Comparison of ENCODE assay signal across 13 cellular contexts in the genomic region with DNA sequence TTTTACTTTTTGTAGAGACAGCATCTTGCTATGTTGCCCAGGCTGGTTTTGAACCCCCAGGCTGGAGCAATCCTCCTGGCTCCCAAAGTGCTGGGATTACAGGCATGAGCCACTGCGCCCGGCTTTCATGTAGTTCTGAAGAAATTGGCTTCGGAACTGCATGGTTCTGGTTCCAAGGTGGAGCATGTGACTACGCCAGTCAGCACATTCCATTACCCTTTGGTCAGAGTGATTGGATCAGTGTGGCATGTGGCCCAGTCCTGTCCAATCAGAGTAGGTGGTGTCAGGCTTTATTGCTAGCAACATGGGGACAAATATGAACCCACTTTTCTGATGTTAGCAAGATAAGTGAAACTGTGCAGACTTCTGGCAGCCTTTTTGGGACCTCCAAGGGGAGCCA. TPM values are rescaled to one million over a fixed set of nuclear protein-coding genes. Genes with fewer than 3 reads are reported as not detected.
A peak's percentile ranks its signal among the peaks of the same experiment; 100 is the strongest.
DNase-seq lines count a peak whose midpoint lies in the region; ATAC-seq and TF ChIP-seq lines count a peak whose summit lies in the region.
"Had no signal": no experiment of that assay in that cellular context is flagged by ENCODE, and none has a peak within 500 bp of the region (broad histone marks: within the 10 kb centered on the region; RNA-seq: fewer than 3 reads in every experiment).

No MANE protein-coding gene starts in this region.

- peak overlapping the region; percentile 91 for H3K27ac Mint-ChIP-seq in HFFc6
- H3K27ac Mint-ChIP-seq in endodermal cell, result no peak overlapping the region
- H3K27ac Mint-ChIP-seq: activated T-helper 2 cell treated with anti-CD3 and anti-CD28 coated beads, Interferon-gamma antibody, Interleukin-2, Interleukin-4, amounts not matched to agents 10 μg/mL and 5 μg/mL and 100 μg/mL, durations not matched to agents 14 hours and 24 hours and 36 hours; T-helper 2 cell treated with Interferon-gamma antibody and Interleukin-4, amounts not matched to agents 5 μg/mL and 100 μg/mL, for 36 hours had no signal

- H2BK15ac ChIP-seq in neuronal stem cell (ENCODE audit: low read length), result no peak overlapping the region

- H3K9me2 ChIP-seq in Karpas-422 (replicated peaks; ENCODE audit: insufficient read depth, low read length), result no peaks in the 10 kb centered on the region

- H3K9me3 ChIP-seq in testis (no peaks in the 10 kb centered on the region), neuronal stem cell (replicated peaks in 1 of 2; ENCODE audit: control insufficient read depth in 2 of 2, insufficient read depth in 1 of 2, low read depth in 1 of 2, low read length in 2 of 2) (peaks cover 0 to 11% of the 10 kb centered on the region in 2 donors), endodermal cell (ENCODE audit: control insufficient read depth, low read length) (peaks cover 7% of the 10 kb centered on the region), Karpas-422 (ENCODE audit: low read length) (no peaks in the 10 kb centered on the region)

- ATAC-seq in HG02623 (IDR thresholded peaks at IDR 0.05; ENCODE audit: unreplicated experiment), result no peak

- no peak overlapping the region for H4K8ac ChIP-seq in neuronal stem cell (ENCODE audit: low read depth, low read length)

- no peak overlapping the region for H3K18ac ChIP-seq in neuronal stem cell (ENCODE audit: low read length)

- no peak overlapping the region for H4K91ac ChIP-seq in neuronal stem cell (ENCODE audit: low read depth, low read length, poor library complexity)

- H3K4me1 ChIP-seq in testis (peaks cover 11% of the 10 kb centered on the region), neuronal stem cell (ENCODE audit: control insufficient read depth in 2 of 2, insufficient read depth in 1 of 2, low read depth in 1 of 2, low read length in 2 of 2) (peaks cover 10 to 14% of the 10 kb centered on the region in 2 donors), endodermal cell (ENCODE audit: control insufficient read depth, insufficient read depth, low read length) (peaks cover 9% of the 10 kb centered on the region), Karpas-422 (ENCODE audit: low read length) (no peaks in the 10 kb centered on the region)

- H2AK5ac ChIP-seq in neuronal stem cell (ENCODE audit: low read depth, low read length), result no peak overlapping the region

- no peaks in the 10 kb centered on the region for H3K9me3 Mint-ChIP-seq in HFFc6
- peaks cover 5% of the 10 kb centered on the region for H3K9me3 Mint-ChIP-seq in endodermal cell
- H3K9me3 Mint-ChIP-seq: activated T-helper 2 cell treated with anti-CD3 and anti-CD28 coated beads, Interferon-gamma antibody, Interleukin-2, Interleukin-4, amounts not matched to agents 10 μg/mL and 5 μg/mL and 100 μg/mL, durations not matched to agents 14 hours and 24 hours and 36 hours; T-helper 2 cell treated with Interferon-gamma antibody and Interleukin-4, amounts not matched to agents 5 μg/mL and 100 μg/mL, for 36 hours had no signal

- no peak for TF ChIP-seq POLR2A in testis (IDR thresholded peaks at IDR 0.05)

- H3K23ac ChIP-seq in neuronal stem cell (ENCODE audit: low read depth, low read length, poor library complexity), result no peak overlapping the region

- H3K27ac ChIP-seq in testis (peak overlapping the region in 1 of 2 donors; percentile 7), neuronal stem cell (replicated peaks; ENCODE audit: low read length) (no peak overlapping the region), endodermal cell (ENCODE audit: low read depth, low read length) (no peak overlapping the region), Karpas-422 (ENCODE audit: low read length) (no peak overlapping the region)

- no peak overlapping the region for H3K4me3 ChIP-seq in testis
- no peak overlapping the region for H3K4me3 ChIP-seq in neuronal stem cell (ENCODE audit: low read length in 2 of 2)
- H3K4me3 ChIP-seq in endodermal cell (ENCODE audit: low read length), result no peak overlapping the region
- H3K4me3 ChIP-seq in Karpas-422 (ENCODE audit: low read length), result no peak overlapping the region

- no peaks in the 10 kb centered on the region for H3K79me2 ChIP-seq in Karpas-422 (ENCODE audit: low read length)

- H3K79me1 ChIP-seq in neuronal stem cell (ENCODE audit: low read depth, low read length), result no peaks in the 10 kb centered on the region

- TF ChIP-seq CTCF in HFFc6 (IDR thresholded peaks at IDR 0.05) (no peak), testis (IDR thresholded peaks at IDR 0.05) (no peak), endodermal cell (conservative IDR thresholded peaks at IDR 0.05) (no peak)

- H3K4ac ChIP-seq in neuronal stem cell (ENCODE audit: low read length), result no peak overlapping the region

- no peak overlapping the region for H3K4me3 Mint-ChIP-seq in HFFc6
- H3K4me3 Mint-ChIP-seq in endodermal cell, result no peak overlapping the region
- H3K4me3 Mint-ChIP-seq: T-helper 2 cell treated with Interferon-gamma antibody and Interleukin-4, amounts not matched to agents 5 μg/mL and 100 μg/mL, for 36 hours had no signal

- H2BK120ac ChIP-seq in neuronal stem cell (ENCODE audit: low read depth, low read length), result no peak overlapping the region

- H3K4me2 ChIP-seq in neuronal stem cell (ENCODE audit: insufficient read depth, low read length, poor library complexity, severe bottlenecking) (no peak overlapping the region), Karpas-422 (ENCODE audit: low read depth, low read length, poor library complexity, severe bottlenecking) (no peak overlapping the region)

- H3K27me3 ChIP-seq in testis (no peaks in the 10 kb centered on the region), neuronal stem cell (ENCODE audit: control insufficient read depth in 3 of 3, insufficient read depth in 3 of 3, low read depth in 1 of 3, low read length in 3 of 3) (peaks cover 0 to 10% (median 0%) of the 10 kb centered on the region in 3 experiments), endodermal cell (ENCODE audit: control insufficient read depth, insufficient read depth, low read length, poor library complexity, severe bottlenecking) (peaks cover 26% of the 10 kb centered on the region), Karpas-422 (ENCODE audit: low read length) (no peaks in the 10 kb centered on the region)

- H4K20me1 ChIP-seq in Karpas-422 (ENCODE audit: insufficient read depth, low read depth, low read length), result no peaks in the 10 kb centered on the region

- no peak overlapping the region for H3K9ac ChIP-seq in neuronal stem cell (ENCODE audit: low read depth, low read length, poor library complexity)
- no peak overlapping the region for H3K9ac ChIP-seq in endodermal cell (ENCODE audit: extremely low read depth, low read length, poor library complexity, severe bottlenecking)
- no peak overlapping the region for H3K9ac ChIP-seq in Karpas-422 (ENCODE audit: low read length)

- H3K27me3 Mint-ChIP-seq in HFFc6 (ENCODE audit: insufficient read depth) (peaks cover 4% of the 10 kb centered on the region), endodermal cell (ENCODE audit: insufficient read depth) (peaks cover 57% of the 10 kb centered on the region)

- H2BK5ac ChIP-seq in neuronal stem cell (ENCODE audit: low read length), result no peak overlapping the region

- WGBS in testis, 2 donors, result 62 to 73% methylated on average over 4 of the region's 4 CpGs
- no CpG with 5 or more reads among the region's 4 CpGs for WGBS in neuronal stem cell (ENCODE audit: extremely low coverage in 2 of 2, insufficient read length in 2 of 2, insufficient replicate concordance in 1 of 2), 2 donors
- WGBS in endodermal cell (ENCODE audit: insufficient coverage in 1 of 2, insufficient read length in 1 of 2), 2 experiments, result 85 to 94% methylated on average over 4 of the region's 4 CpGs

- intact Hi-C loops in testis (cut with DNase I; ENCODE audit: low total_unique reads), result loop anchor here (5.0 kb wide), 1 partner anchor 55 kb away; no protein-coding TSS in a partner anchor

- H2AFZ ChIP-seq in neuronal stem cell (ENCODE audit: low read length), result no peak overlapping the region
- H2AFZ ChIP-seq in Karpas-422 (ENCODE audit: low read length), result no peak overlapping the region

- H3K14ac ChIP-seq in neuronal stem cell (ENCODE audit: low read length), result no peak overlapping the region

- H2BK12ac ChIP-seq in neuronal stem cell (ENCODE audit: low read length), result no peak overlapping the region

- DNase-seq in HFFc6 (peak; percentile 97), dedifferentiated amniotic fluid mesenchymal stem cell (ENCODE audit: extremely low spot score) (peak; percentile 73), kidney glomerular epithelial cell (lab: John Stamatoyannopoulos, UW) (peak; percentile 49), testis (peak; percentile 54), neuronal stem cell (ENCODE audit: low spot score) (no peak), endodermal cell (no peak), Karpas-422 (no peak)
- DNase-seq: stimulated activated naive CD4-positive, alpha-beta T cell had no signal

- H3K36me3 Mint-ChIP-seq in HFFc6 (ENCODE audit: low read depth) (0 out of 2 replicates have a peak, but pooled peaks cover 6% of the 10 kb centered on the region), endodermal cell (ENCODE audit: low read depth) (no peaks in the 10 kb centered on the region)

- H3K4me1 Mint-ChIP-seq in HFFc6 (ENCODE audit: low read depth), result peaks cover 75% of the 10 kb centered on the region
- peaks cover 10% of the 10 kb centered on the region for H3K4me1 Mint-ChIP-seq in endodermal cell

- H3K36me3 ChIP-seq in testis (ENCODE audit: low read depth, missing control alignments), result no peaks in the 10 kb centered on the region
- H3K36me3 ChIP-seq in neuronal stem cell (replicated peaks in 1 of 2; ENCODE audit: control insufficient read depth in 2 of 2, insufficient read depth in 2 of 2, low read length in 2 of 2), result no peaks in the 10 kb centered on the region
- no peaks in the 10 kb centered on the region for H3K36me3 ChIP-seq in endodermal cell (ENCODE audit: control insufficient read depth, insufficient read depth, low read length)
- no peaks in the 10 kb centered on the region for H3K36me3 ChIP-seq in Karpas-422 (ENCODE audit: insufficient read depth, low read length)

RNA-seq across cellular contexts. Expression of gene ATOH8, which starts 16.3 kb away (rescaled TPM):
- 10 to 100 TPM; 34.4 to 53.0 (median 45.5) TPM for total RNA-seq in HFFc6 (2021; fragmentation: NEBNext Ultra II Directional; extraction: Animal tissue kit (Norgen Biotek cat#: 25700))
- 10 to 100 TPM; 14.2 to 16.8 TPM for total RNA-seq in testis
- polyA plus RNA-seq in testis (ENCODE audit: insufficient read depth, low read depth, low replicate concordance), result 13.5 TPM
- polyA plus RNA-seq in neuronal stem cell (2013, experiment 1 of 2), result 1.8 TPM
- polyA plus RNA-seq in neuronal stem cell (2013, experiment 2 of 2), result 1.6 TPM
- 1 to 10 TPM; 1.3 to 1.6 TPM for total RNA-seq in endodermal cell
- 6.6 TPM for polyA plus RNA-seq in endodermal cell (2013, experiment 1 of 2)
- 8.9 TPM for polyA plus RNA-seq in endodermal cell (2013, experiment 2 of 2)
- not detected in 2 replicates for total RNA-seq in Karpas-422 (2014; rRNA removed; shearing (Covaris generic); ENCODE audit: low replicate concordance)

RNA-seq across cellular contexts. Expression of gene GNLY, which starts 43.3 kb away (rescaled TPM):
- not detected for total RNA-seq in HFFc6 (2021; fragmentation: NEBNext Ultra II Directional; extraction: Animal tissue kit (Norgen Biotek cat#: 25700))
- total RNA-seq in testis (1 to 10 TPM in 1 of 2 donors, under 1 TPM in 1; 0.43 to 2.6 TPM), endodermal cell (not detected)
- 2.2 TPM for polyA plus RNA-seq in testis (ENCODE audit: insufficient read depth, low read depth, low replicate concordance)
- polyA plus RNA-seq in neuronal stem cell (2013, experiment 1 of 2), result 0.24 TPM
- 0.06 TPM for polyA plus RNA-seq in neuronal stem cell (2013, experiment 2 of 2)
- 0.39 TPM for polyA plus RNA-seq in endodermal cell (2013, experiment 1 of 2)
- polyA plus RNA-seq in endodermal cell (2013, experiment 2 of 2), result 0.66 TPM
- not detected in 2 replicates for total RNA-seq in Karpas-422 (2014; rRNA removed; shearing (Covaris generic); ENCODE audit: low replicate concordance)
- total RNA-seq: G401, pulmonary artery endothelial cell had no signal

Comparison
In these comparisons a context has a peak if more than half of its experiments do, and no peak if none do; other contexts are left out.
1. DNase-seq: peak in HFFc6 (single experiment), dedifferentiated amniotic fluid mesenchymal stem cell (single experiment), kidney glomerular epithelial cell (single experiment) and testis (single experiment); none in neuronal stem cell (single experiment), endodermal cell (single experiment) and Karpas-422 (single experiment).
2. RNA of gene ATOH8, which starts 16.3 kb away (total RNA-seq): 34.4 to 53.0 TPM in HFFc6 and 14.2 to 16.8 TPM in testis; 1.3 to 1.6 TPM in endodermal cell and not detected in Karpas-422; every median in the first group is over 4 times any median in the second.